Comparison of ENCODE assay signal across 15 cellular contexts in genomic region chr18:66749475-66750035, GRCh38.
A peak's percentile ranks its signal among the peaks of the same experiment; 100 is the strongest.
DNase-seq lines count a peak whose midpoint lies in the region; ATAC-seq, FAIRE-seq and TF ChIP-seq lines count a peak whose summit lies in the region.
"Had no signal": no experiment of that assay in that cellular context is flagged by ENCODE, and none has a peak within 500 bp of the region (broad histone marks: within the 10 kb centered on the region; RNA-seq: fewer than 3 reads in every experiment).

No MANE protein-coding gene starts in this region.

- no peak for TF ChIP-seq RAD21 in HepG2 (CRISPR knock-in tag; IDR thresholded peaks at IDR 0.05)

- H3K27ac ChIP-seq in HepG2 (ENCODE audit: extremely low read length, insufficient read depth, low read length) (no peak overlapping the region), coronary artery (no peak overlapping the region), body of pancreas (no peak overlapping the region), right cardiac atrium (ENCODE audit: low read length) (no peak overlapping the region)
- H3K27ac ChIP-seq: SJSA1 had no signal

- TF ChIP-seq CTCF in D721Med (IDR thresholded peaks at IDR 0.05; ENCODE audit: insufficient read depth, missing control alignments) (no peak), astrocyte of the cerebellum (IDR thresholded peaks at IDR 0.05; ENCODE audit: low read depth, low read length, missing control alignments) (no peak), HepG2 (CRISPR knock-in tag; IDR thresholded peaks at IDR 0.05) (no peak), coronary artery (IDR thresholded peaks at IDR 0.05) (no peak), body of pancreas (IDR thresholded peaks at IDR 0.05) (peak in 1 of 7 experiments; percentile 4)

- no peak overlapping the region for H3K9ac ChIP-seq in HepG2 (ENCODE audit: insufficient read depth, low read depth, low read length)

- H3K9me3 ChIP-seq in HepG2 (ENCODE audit: low read length): no peaks in the 10 kb centered on the region
- H3K9me3 ChIP-seq in body of pancreas: no peaks in the 10 kb centered on the region
- no peaks in the 10 kb centered on the region for H3K9me3 ChIP-seq in right cardiac atrium (ENCODE audit: control insufficient read depth, low read length)
- H3K9me3 ChIP-seq: BE2C, SJSA1 had no signal

- TF ChIP-seq POLR2A in HepG2 (IDR thresholded peaks at IDR 0.05; ENCODE audit: insufficient read depth in 1 of 2, low read depth in 2 of 2, low read length in 2 of 2) (no peak), body of pancreas (IDR thresholded peaks at IDR 0.05) (no peak)

- ATAC-seq in HepG2 (no peak), body of pancreas (no peak), right cardiac atrium (no peak)
- ATAC-seq: CD8-positive, alpha-beta T cell had no signal

- no TSS peak for BruUV-seq in HepG2 (replicated peaks; lab: Mats Ljungman, UMichigan)

- in situ Hi-C loops in astrocyte of the cerebellum (cut with HindIII; ENCODE audit: low sequenced_read_pairs) (no loop called here), HepG2 (cut with HindIII; ENCODE audit: extremely low pct_ligation_motif_present, low pct_unique_long_range_greater_than_20kb) (no loop called here), G401 (cut with HindIII; ENCODE audit: low sequenced_read_pairs) (no loop called here)

- H3K4me1 ChIP-seq in HepG2 (ENCODE audit: insufficient read depth, low read length) (no peaks in the 10 kb centered on the region), body of pancreas (no peaks in the 10 kb centered on the region), right cardiac atrium (ENCODE audit: control insufficient read depth, insufficient read depth, low read length) (no peaks in the 10 kb centered on the region)
- H3K4me1 ChIP-seq: BE2C, SJSA1 had no signal

- DNase-seq in D721Med (ENCODE audit: insufficient read length, low spot score) (no peak), NCI-H69 (lab: John Stamatoyannopoulos, UW) (peak; percentile 44), astrocyte of the cerebellum (ENCODE audit: low read depth) (peak; percentile 36), HepG2 (ENCODE audit: low spot score) (no peak), coronary artery (ENCODE audit: low spot score) (no peak), body of pancreas (no peak), G401 (ENCODE audit: low spot score) (no peak), right cardiac atrium (no peak)
- DNase-seq: BE2C; CD8-positive, alpha-beta T cell; HCEC 1CT; NCI-H2029; NK-92 treated with Interleukin-12 subunit alpha and Interleukin-12 subunit beta, amount 100 ng/mL, for 24 hours; RPMI8226 had no signal

- TF ChIP-seq EP300 in HepG2 (IDR thresholded peaks at IDR 0.05; ENCODE audit: low read depth in 2 of 2, low read length in 2 of 2) (no peak), HepG2 (CRISPR knock-in tag; IDR thresholded peaks at IDR 0.05; ENCODE audit: borderline replicate concordance) (no peak)

- H3K4me2 ChIP-seq in HepG2 (ENCODE audit: low read depth, low read length): no peak overlapping the region

- H3K36me3 ChIP-seq in HepG2 (replicated peaks in 1 of 2; ENCODE audit: control insufficient read depth in 1 of 2, insufficient read depth in 2 of 2, low read length in 2 of 2): no peaks in the 10 kb centered on the region
- no peaks in the 10 kb centered on the region for H3K36me3 ChIP-seq in body of pancreas (replicated peaks in 1 of 2; ENCODE audit: insufficient read depth in 1 of 2, low read depth in 2 of 2)
- H3K36me3 ChIP-seq: BE2C, SJSA1 had no signal

- CTCF ChIA-PET in HepG2 (lab: Yijun Ruan, JAX; ENCODE audit: low intra/inter-chr PET ratio, low total read pairs): interaction anchor here (0.7 kb wide), 1 partner anchor 190 kb away, joined by 3 read pairs; no protein-coding TSS in a partner anchor

- intact Hi-C loops in HepG2 (cut with micrococcal nuclease; ENCODE audit: unreplicated experiment): loop anchor here (1.0 kb wide), 1 partner anchor 189 kb away; no protein-coding TSS in a partner anchor
- intact Hi-C loops in body of pancreas (cut with DNase I): no loop called here
- intact Hi-C loops in right cardiac atrium (cut with DNase I): no loop called here

- H3K27me3 ChIP-seq in HepG2 (ENCODE audit: control insufficient read depth in 1 of 2, insufficient read depth in 2 of 2, low read length in 2 of 2): no peaks in the 10 kb centered on the region
- no peaks in the 10 kb centered on the region for H3K27me3 ChIP-seq in body of pancreas
- no peaks in the 10 kb centered on the region for H3K27me3 ChIP-seq in right cardiac atrium (ENCODE audit: control insufficient read depth, insufficient read depth)
- H3K27me3 ChIP-seq: BE2C, SJSA1 had no signal

- no peaks in the 10 kb centered on the region for H4K20me1 ChIP-seq in HepG2 (ENCODE audit: insufficient read depth, low read length)

- peak; percentile 100 for FAIRE-seq in D721Med (lab: Jason Lieb, UNC)
- FAIRE-seq in HepG2 (lab: Jason Lieb, UNC): no peak

- no peak overlapping the region for H2AFZ ChIP-seq in HepG2 (ENCODE audit: low read length)

- no peaks in the 10 kb centered on the region for H3K79me2 ChIP-seq in HepG2 (ENCODE audit: insufficient read depth, low read length)

- H3K4me3 ChIP-seq in astrocyte of the cerebellum (ENCODE audit: low read depth, low read length) (no peak overlapping the region), HepG2 (replicated peaks in 1 of 3; ENCODE audit: insufficient read depth in 1 of 3, low read depth in 2 of 3, low read length in 3 of 3) (no peak overlapping the region), coronary artery (no peak overlapping the region), body of pancreas (no peak overlapping the region), right cardiac atrium (ENCODE audit: low read length) (no peak overlapping the region)
- H3K4me3 ChIP-seq: SJSA1 had no signal

- POLR2A ChIA-PET in HepG2 (lab: Yijun Ruan, JAX): no interaction called here

TF ChIP-seq in HepG2, 621 proteins besides CTCF, POLR2A, EP300 and RAD21:
- TF ChIP-seq MIXL1 (CRISPR knock-in tag; IDR thresholded peaks at IDR 0.05) (no peak), ATF7 (IDR thresholded peaks at IDR 0.05) (no peak), ATF7 (CRISPR knock-in tag; IDR thresholded peaks at IDR 0.05) (no peak), KDM2A (CRISPR knock-in tag; IDR thresholded peaks at IDR 0.05; ENCODE audit: borderline replicate concordance, low read depth) (no peak), ZNF549 (CRISPR knock-in tag; IDR thresholded peaks at IDR 0.05) (no peak), CEBPG (CRISPR knock-in tag; IDR thresholded peaks at IDR 0.05) (no peak), MAFK (conservative IDR thresholded peaks at IDR 0.05 in 1 of 2, IDR thresholded peaks at IDR 0.05 in 1 of 2; ENCODE audit: low read length in 2 of 2) (peak; percentile 83 to 94), RAD51 (IDR thresholded peaks at IDR 0.05; ENCODE audit: borderline replicate concordance) (no peak), IRX3 (CRISPR knock-in tag; IDR thresholded peaks at IDR 0.05; ENCODE audit: borderline replicate concordance, low read depth) (no peak), KDM5A (IDR thresholded peaks at IDR 0.05; ENCODE audit: borderline replicate concordance, low read length) (no peak), ZNF326 (CRISPR knock-in tag; IDR thresholded peaks at IDR 0.05; ENCODE audit: borderline replicate concordance) (no peak), ZIK1 (CRISPR knock-in tag; IDR thresholded peaks at IDR 0.05; ENCODE audit: borderline replicate concordance, low read depth) (no peak), REXO4 (CRISPR knock-in tag; IDR thresholded peaks at IDR 0.05; ENCODE audit: borderline replicate concordance) (no peak), FIP1L1 (IDR thresholded peaks at IDR 0.05; ENCODE audit: borderline replicate concordance, insufficient read depth, low read depth, low read length) (no peak), BRD4 (CRISPR knock-in tag; IDR thresholded peaks at IDR 0.05) (no peak), MAFF (IDR thresholded peaks at IDR 0.05; ENCODE audit: low read depth, low read length) (peak; percentile 89)
- TF ChIP-seq, protein P1, sequence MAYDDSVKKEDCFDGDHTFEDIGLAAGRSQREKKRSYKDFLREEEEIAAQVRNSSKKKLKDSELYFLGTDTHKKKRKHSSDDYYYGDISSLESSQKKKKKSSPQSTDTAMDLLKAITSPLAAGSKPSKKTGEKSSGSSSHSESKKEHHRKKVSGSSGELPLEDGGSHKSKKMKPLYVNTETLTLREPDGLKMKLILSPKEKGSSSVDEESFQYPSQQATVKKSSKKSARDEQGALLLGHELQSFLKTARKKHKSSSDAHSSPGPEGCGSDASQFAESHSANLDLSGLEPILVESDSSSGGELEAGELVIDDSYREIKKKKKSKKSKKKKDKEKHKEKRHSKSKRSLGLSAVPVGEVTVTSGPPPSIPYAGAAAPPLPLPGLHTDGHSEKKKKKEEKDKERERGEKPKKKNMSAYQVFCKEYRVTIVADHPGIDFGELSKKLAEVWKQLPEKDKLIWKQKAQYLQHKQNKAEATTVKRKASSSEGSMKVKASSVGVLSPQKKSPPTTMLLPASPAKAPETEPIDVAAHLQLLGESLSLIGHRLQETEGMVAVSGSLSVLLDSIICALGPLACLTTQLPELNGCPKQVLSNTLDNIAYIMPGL (CRISPR knock-in tag; IDR thresholded peaks at IDR 0.05; ENCODE audit: borderline replicate concordance in 1 of 2, low read depth in 1 of 2): no peak
- TF ChIP-seq, protein P2, sequence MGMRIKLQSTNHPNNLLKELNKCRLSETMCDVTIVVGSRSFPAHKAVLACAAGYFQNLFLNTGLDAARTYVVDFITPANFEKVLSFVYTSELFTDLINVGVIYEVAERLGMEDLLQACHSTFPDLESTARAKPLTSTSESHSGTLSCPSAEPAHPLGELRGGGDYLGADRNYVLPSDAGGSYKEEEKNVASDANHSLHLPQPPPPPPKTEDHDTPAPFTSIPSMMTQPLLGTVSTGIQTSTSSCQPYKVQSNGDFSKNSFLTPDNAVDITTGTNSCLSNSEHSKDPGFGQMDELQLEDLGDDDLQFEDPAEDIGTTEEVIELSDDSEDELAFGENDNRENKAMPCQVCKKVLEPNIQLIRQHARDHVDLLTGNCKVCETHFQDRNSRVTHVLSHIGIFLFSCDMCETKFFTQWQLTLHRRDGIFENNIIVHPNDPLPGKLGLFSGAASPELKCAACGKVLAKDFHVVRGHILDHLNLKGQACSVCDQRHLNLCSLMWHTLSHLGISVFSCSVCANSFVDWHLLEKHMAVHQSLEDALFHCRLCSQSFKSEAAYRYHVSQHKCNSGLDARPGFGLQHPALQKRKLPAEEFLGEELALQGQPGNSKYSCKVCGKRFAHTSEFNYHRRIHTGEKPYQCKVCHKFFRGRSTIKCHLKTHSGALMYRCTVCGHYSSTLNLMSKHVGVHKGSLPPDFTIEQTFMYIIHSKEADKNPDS (CRISPR knock-in tag; IDR thresholded peaks at IDR 0.05): no peak

Comparison
In these comparisons a context has a peak if more than half of its experiments do, and no peak if none do; other contexts are left out.
1. DNase-seq: peak in NCI-H69 (single experiment) and astrocyte of the cerebellum (single experiment); none in D721Med (single experiment), HepG2 (single experiment), coronary artery (single experiment), body of pancreas (0 of 4), G401 (single experiment) and right cardiac atrium (0 of 3).